ENCODE assay signal across 19 cellular contexts in the genomic region with DNA sequence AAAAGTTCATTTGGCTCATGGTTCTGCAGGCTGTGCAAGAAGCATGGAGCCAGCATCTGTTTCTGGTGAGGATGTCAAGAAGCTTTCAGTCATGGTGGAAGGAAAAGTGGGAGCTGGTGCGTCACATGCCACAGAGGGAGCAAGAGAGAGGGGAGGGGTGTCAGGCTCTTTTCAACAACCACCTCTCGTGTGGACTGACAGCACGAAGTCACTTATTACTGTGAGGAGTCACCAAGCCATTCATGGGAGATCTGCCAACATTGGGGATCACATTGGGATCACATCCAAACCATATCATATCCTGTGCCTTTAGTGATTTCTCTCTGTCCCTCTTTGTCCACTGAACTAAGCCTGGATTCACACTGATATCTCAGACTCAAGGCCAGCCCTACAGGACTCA.
DNase-seq lines count a peak whose midpoint lies in the region; ATAC-seq and TF ChIP-seq lines count a peak whose summit lies in the region.
"Had no signal": no experiment of that assay in that cellular context is flagged by ENCODE, and none has a peak within 500 bp of the region (broad histone marks: within the 10 kb centered on the region; RNA-seq: fewer than 3 reads in every experiment).

No MANE protein-coding gene starts in this region.

- H3K4me1 ChIP-seq in esophagus squamous epithelium, result peaks cover 13 to 37% (median 20%) of the 10 kb centered on the region in 3 donors
- no peaks in the 10 kb centered on the region for H3K4me1 ChIP-seq in upper lobe of right lung

- H3K27ac Mint-ChIP-seq in natural killer cell treated with Interleukin-12 subunit alpha and Interleukin-12 subunit beta and Interleukin-15 and Interleukin-18, amount 100 ng/mL, for 72 hours, result peak overlapping the region; percentile 58 to 81
- no peak overlapping the region for H3K27ac Mint-ChIP-seq in natural killer cell

- peak overlapping the region; percentile 68 for H3K4me3 Mint-ChIP-seq in natural killer cell treated with Interleukin-12 subunit alpha and Interleukin-12 subunit beta and Interleukin-15 and Interleukin-18, amount 100 ng/mL, for 72 hours
- no peak overlapping the region for H3K4me3 Mint-ChIP-seq in natural killer cell

- peaks cover 6% of the 10 kb centered on the region for H3K36me3 Mint-ChIP-seq in natural killer cell treated with Interleukin-12 subunit alpha and Interleukin-12 subunit beta and Interleukin-15 and Interleukin-18, amount 100 ng/mL, for 72 hours
- H3K36me3 Mint-ChIP-seq in natural killer cell, result peaks cover 9% of the 10 kb centered on the region

- TF ChIP-seq POLR2A in esophagus squamous epithelium (IDR thresholded peaks at IDR 0.05), result no peak

- H3K9me3 Mint-ChIP-seq in natural killer cell treated with Interleukin-12 subunit alpha and Interleukin-12 subunit beta and Interleukin-15 and Interleukin-18, amount 100 ng/mL, for 72 hours, result peaks cover 4% of the 10 kb centered on the region
- peaks cover 5% of the 10 kb centered on the region in 2 donors for H3K9me3 Mint-ChIP-seq in natural killer cell

- H3K27me3 ChIP-seq in esophagus squamous epithelium, result no peaks in the 10 kb centered on the region
- H3K27me3 ChIP-seq in upper lobe of right lung, result no peaks in the 10 kb centered on the region
- H3K27me3 ChIP-seq: ascending aorta, heart left ventricle had no signal

- no peak overlapping the region for H3K4me3 ChIP-seq in esophagus squamous epithelium
- no peak overlapping the region for H3K4me3 ChIP-seq in upper lobe of right lung
- H3K4me3 ChIP-seq: ascending aorta, heart left ventricle had no signal

- intact Hi-C loops in natural killer cell (cut with micrococcal nuclease) (no loop called here), esophagus squamous epithelium (cut with DNase I) (no loop called here), upper lobe of right lung (cut with DNase I) (no loop called here)

- no peak for TF ChIP-seq CTCF in natural killer cell (IDR thresholded peaks at IDR 0.05)
- no peak for TF ChIP-seq CTCF in esophagus squamous epithelium (IDR thresholded peaks at IDR 0.05)
- no peak for TF ChIP-seq CTCF in upper lobe of right lung (IDR thresholded peaks at IDR 0.05)

- no peak for DNase-seq in natural killer cell treated with Interleukin-12 subunit alpha and Interleukin-12 subunit beta and Interleukin-15 and Interleukin-18, amount 100 ng/mL, for 72 hours (ENCODE audit: low spot score)
- DNase-seq in natural killer cell (no peak), RPMI7951 (ENCODE audit: low read depth) (peak; percentile 59), esophagus squamous epithelium (lab: John Stamatoyannopoulos, UW) (no peak), upper lobe of right lung (peak; percentile 2), NCI-H2227 treated with DMSO at 0.1 percent for 48 hours (lab: John Stamatoyannopoulos, UW) (no peak), NCI-H1694 treated with DMSO at 0.1 percent for 48 hours (lab: John Stamatoyannopoulos, UW) (no peak), NOMO-1 treated with dmso at 0.1 percent for 144 hours (lab: John Stamatoyannopoulos, UW; ENCODE audit: unreplicated experiment) (no peak)
- DNase-seq: cortex of kidney, EL, erythroblast, kidney, MV-4-11, NCI-H774, SIG-M5, small intestine had no signal

- no peaks in the 10 kb centered on the region for H3K27me3 Mint-ChIP-seq in natural killer cell treated with Interleukin-12 subunit alpha and Interleukin-12 subunit beta and Interleukin-15 and Interleukin-18, amount 100 ng/mL, for 72 hours
- H3K27me3 Mint-ChIP-seq in natural killer cell (ENCODE audit: low read depth in 2 of 2), result no peaks in the 10 kb centered on the region

- peak overlapping the region; percentile 30 to 57 (median 48) for H3K27ac ChIP-seq in esophagus squamous epithelium
- no peak overlapping the region for H3K27ac ChIP-seq in upper lobe of right lung
- H3K27ac ChIP-seq: C4-2B, heart left ventricle had no signal

- H3K36me3 ChIP-seq in esophagus squamous epithelium (no peaks in the 10 kb centered on the region), upper lobe of right lung (no peaks in the 10 kb centered on the region)
- H3K36me3 ChIP-seq: ascending aorta, heart left ventricle had no signal

- peaks cover 24 to 41% of the 10 kb centered on the region in 2 donors for H3K4me1 Mint-ChIP-seq in natural killer cell treated with Interleukin-12 subunit alpha and Interleukin-12 subunit beta and Interleukin-15 and Interleukin-18, amount 100 ng/mL, for 72 hours (ENCODE audit: low read depth in 2 of 2)
- H3K4me1 Mint-ChIP-seq in natural killer cell, result peaks cover 16 to 17% of the 10 kb centered on the region in 2 donors

- no peaks in the 10 kb centered on the region for H3K9me3 ChIP-seq in esophagus squamous epithelium
- no peaks in the 10 kb centered on the region for H3K9me3 ChIP-seq in upper lobe of right lung
- H3K9me3 ChIP-seq: ascending aorta had no signal

- WGBS in esophagus squamous epithelium, 2 donors, result 27 to 55% methylated on average over 3 of the region's 3 CpGs

- no peak for ATAC-seq in natural killer cell treated with Interleukin-12 subunit alpha and Interleukin-12 subunit beta and Interleukin-15 and Interleukin-18, amount 100 ng/mL, for 72 hours
- ATAC-seq in natural killer cell, result no peak
- ATAC-seq in upper lobe of right lung, result no peak
- ATAC-seq: heart left ventricle had no signal

Comparison
In these comparisons a context has a peak if more than half of its experiments do, and no peak if none do; other contexts are left out.
1. H3K27ac Mint-ChIP-seq: peak in natural killer cell treated with Interleukin-12 subunit alpha and Interleukin-12 subunit beta and Interleukin-15 and Interleukin-18, amount 100 ng/mL, for 72 hours (2 of 2); none in natural killer cell (0 of 2).
2. DNase-seq: peak in RPMI7951 (single experiment) and upper lobe of right lung (single experiment); none in natural killer cell treated with Interleukin-12 subunit alpha and Interleukin-12 subunit beta and Interleukin-15 and Interleukin-18, amount 100 ng/mL, for 72 hours (single experiment), natural killer cell (single experiment), esophagus squamous epithelium (single experiment), NCI-H2227 treated with DMSO at 0.1 percent for 48 hours (single experiment), NCI-H1694 treated with DMSO at 0.1 percent for 48 hours (single experiment) and NOMO-1 treated with dmso at 0.1 percent for 144 hours (single experiment).